11 cellular contexts compared by ENCODE assay signal in the genomic region with DNA sequence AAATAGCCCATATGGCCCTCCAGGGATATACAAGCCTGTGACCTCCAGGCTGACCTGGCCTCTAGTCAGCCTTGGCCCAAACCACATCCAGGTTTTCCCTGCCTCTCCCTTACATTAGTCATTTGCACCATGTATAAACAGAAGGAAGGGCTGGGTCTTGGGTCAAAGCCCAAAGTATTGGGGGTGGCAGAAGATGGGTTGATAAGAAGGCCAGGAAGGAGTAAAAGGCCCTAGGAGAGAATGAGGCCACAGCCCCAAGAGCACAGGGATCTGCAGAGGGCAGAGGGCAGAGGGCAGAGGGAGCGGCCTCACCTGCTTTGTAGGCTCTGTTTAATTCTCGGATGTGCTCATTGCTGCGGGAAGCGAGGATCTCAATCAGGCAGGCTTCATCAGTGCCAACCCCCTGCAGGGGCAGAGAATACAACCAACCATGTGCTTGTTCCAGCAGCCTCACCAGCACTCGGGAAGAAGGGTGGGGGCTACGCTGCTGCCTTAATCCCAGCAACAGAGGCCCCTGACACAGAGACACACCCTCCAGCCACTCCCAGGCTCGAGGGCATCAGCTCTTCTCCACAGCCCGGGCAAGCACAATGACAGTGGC. TPM values are rescaled to one million over a fixed set of nuclear protein-coding genes. Genes with fewer than 3 reads are reported as not detected.
DNase-seq lines count a peak whose midpoint lies in the region; TF ChIP-seq lines count a peak whose summit lies in the region.
"Had no signal": no experiment of that assay in that cellular context is flagged by ENCODE, and none has a peak within 500 bp of the region (broad histone marks: within the 10 kb centered on the region; RNA-seq: fewer than 3 reads in every experiment).

No MANE protein-coding gene starts in this region.

- no peaks in the 10 kb centered on the region for H3K9me3 ChIP-seq in stomach
- no peaks in the 10 kb centered on the region for H3K9me3 ChIP-seq in A673 (ENCODE audit: low read depth, low read length, poor library complexity, severe bottlenecking)

- H3K27ac ChIP-seq in stomach (peak overlapping the region; percentile 9 to 86 (median 64)), A673 (ENCODE audit: low read depth, low read length, poor library complexity, severe bottlenecking) (no peak overlapping the region)

- H3K4me3 ChIP-seq in stomach: no peak overlapping the region
- H3K4me3 ChIP-seq in A673 (ENCODE audit: low read depth, low read length, poor library complexity, severe bottlenecking): no peak overlapping the region
- H3K4me3 ChIP-seq: GM23338 had no signal

- POLR2A ChIA-PET in A673 (lab: Charles Lee; ENCODE audit: low non-redundant PET): no interaction called here

- H3K36me3 ChIP-seq in stomach (peaks cover 63 to 100% (median 97%) of the 10 kb centered on the region in 4 donors), A673 (ENCODE audit: insufficient read depth, low read length, poor library complexity, severe bottlenecking) (peaks cover 5% of the 10 kb centered on the region)

- H3K4me1 Mint-ChIP-seq in osteocyte (ENCODE audit: unreplicated experiment): peaks cover 55% of the 10 kb centered on the region

- WGBS in stomach, 5 donors: 39 to 62% (median 49%) methylated on average over 7 to 8 of the region's 8 CpGs

- H3K4me1 ChIP-seq in stomach (peaks cover 42 to 97% (median 67%) of the 10 kb centered on the region in 4 donors), A673 (ENCODE audit: insufficient read depth, low read length, poor library complexity, severe bottlenecking) (peaks cover 33% of the 10 kb centered on the region)

- TF ChIP-seq POLR2A in stomach (IDR thresholded peaks at IDR 0.05): no peak

- H3K36me3 Mint-ChIP-seq in osteocyte (ENCODE audit: unreplicated experiment): peaks cover 53% of the 10 kb centered on the region

- DNase-seq in H4 (ENCODE audit: low spot score) (peak; percentile 53), T1000 (lab: John Stamatoyannopoulos, UW) (peak; percentile 78), glomerular visceral epithelial cell (ENCODE audit: extremely low spot score) (peak; percentile 45), stomach (peak; percentile 72), foreskin melanocyte (no peak), osteocyte (ENCODE audit: extremely low spot score, unreplicated experiment) (no peak), A673 (ENCODE audit: low spot score) (no peak), SKM-1 (lab: John Stamatoyannopoulos, UW; ENCODE audit: unreplicated experiment) (no peak)
- DNase-seq: effector memory CD4-positive, alpha-beta T cell had no signal

- BruUV-seq in A673 (replicated peaks; lab: Mats Ljungman, UMichigan): no TSS peak

- H3K9me3 Mint-ChIP-seq in osteocyte (ENCODE audit: unreplicated experiment): no peaks in the 10 kb centered on the region
- H3K9me3 Mint-ChIP-seq: GM23338 had no signal

- TF ChIP-seq CTCF in stomach (IDR thresholded peaks at IDR 0.05): no peak
- no peak for TF ChIP-seq CTCF in osteocyte (IDR thresholded peaks at IDR 0.05)
- TF ChIP-seq CTCF in A673 (conservative IDR thresholded peaks at IDR 0.05; ENCODE audit: low read depth, low read length): no peak

- H3K4me3 Mint-ChIP-seq in osteocyte (ENCODE audit: unreplicated experiment): no peak overlapping the region
- H3K4me3 Mint-ChIP-seq: GM23338 had no signal

- intact Hi-C loops in stomach (cut with DNase I; ENCODE audit: low total_unique reads) (no loop called here), A673 (cut with micrococcal nuclease; ENCODE audit: unreplicated experiment) (no loop called here)

- H3K27me3 ChIP-seq in stomach: no peaks in the 10 kb centered on the region
- no peaks in the 10 kb centered on the region for H3K27me3 ChIP-seq in A673 (replicated peaks; ENCODE audit: insufficient read depth, low read depth, low read length, poor library complexity)

- CTCF ChIA-PET in A673 (lab: Charles Lee): no interaction called here

- no peak for TF ChIP-seq EP300 in stomach (IDR thresholded peaks at IDR 0.05)

- no peaks in the 10 kb centered on the region for H3K27me3 Mint-ChIP-seq in osteocyte (ENCODE audit: unreplicated experiment)

- no peak overlapping the region for H3K27ac Mint-ChIP-seq in osteocyte (ENCODE audit: unreplicated experiment)
- H3K27ac Mint-ChIP-seq: GM23338 had no signal

RNA-seq across cellular contexts. Expression of a gene that starts 31.3 kb away (rescaled TPM):
- not detected in 2 replicates for total RNA-seq in H4 (2014; rRNA removed; shearing (Covaris generic))
- total RNA-seq in stomach (10 to 100 TPM in 2 of 5 donors, 1 to 10 TPM in 1, not detected in 2; 2.0 to 37.4 (median 11.6) TPM), osteocyte (125 and 131 TPM in 2 replicates), A673 (2021) (not detected in 2 replicates)
- 10 to 100 TPM; 14.2 to 28.3 (median 26.4) TPM for polyA plus RNA-seq in stomach
- total RNA-seq: mononuclear cell had no signal

RNA-seq across cellular contexts. Expression of a gene that starts 41.5 kb away (rescaled TPM):
- total RNA-seq in H4 (2014; rRNA removed; shearing (Covaris generic)): 51.6 and 65.3 TPM in 2 replicates
- 100 to 1,000 TPM in 3 of 5 donors, 10 to 100 TPM in 2; 91.4 to 293 (median 109) TPM for total RNA-seq in stomach
- 100 to 1,000 TPM; 171 to 208 (median 181) TPM for polyA plus RNA-seq in stomach
- total RNA-seq in osteocyte: 127 and 129 TPM in 2 replicates
- total RNA-seq in A673 (2021): 118 and 119 TPM in 2 replicates

Comparison
In these comparisons a context has a peak if more than half of its experiments do, and no peak if none do; other contexts are left out.
1. DNase-seq: peak in H4 (single experiment), T1000 (single experiment), glomerular visceral epithelial cell (single experiment) and stomach (single experiment); none in foreskin melanocyte (single experiment), osteocyte (single experiment), A673 (single experiment) and SKM-1 (single experiment).